In genomic region chr17:4808378-4808767, GRCh38 we compare ENCODE assay signal across 10 cellular contexts. TPM values are rescaled to one million over a fixed set of nuclear protein-coding genes. Genes with fewer than 3 reads are reported as not detected.
DNase-seq lines count a peak whose midpoint lies in the region; ATAC-seq, FAIRE-seq and TF ChIP-seq lines count a peak whose summit lies in the region.
"Had no signal": no experiment of that assay in that cellular context is flagged by ENCODE, and none has a peak within 500 bp of the region (broad histone marks: within the 10 kb centered on the region; RNA-seq: fewer than 3 reads in every experiment).

No MANE protein-coding gene starts in this region.

- intact Hi-C loops in dorsolateral prefrontal cortex (cut with DNase I), result no loop called here
- intact Hi-C loops in natural killer cell (cut with micrococcal nuclease), result no loop called here

- no peak for TF ChIP-seq POLR2A in H54 (IDR thresholded peaks at IDR 0.05; ENCODE audit: low read depth, low read length)

- H3K4me3 ChIP-seq in dorsolateral prefrontal cortex, result peak overlapping the region in 42 of 59 donors; percentile 55 to 90 (median 80)

- no peaks in the 10 kb centered on the region for H3K9me3 Mint-ChIP-seq in natural killer cell

- DNase-seq in AG20443 (ENCODE audit: low spot score), result peak; percentile 39
- peak; percentile 37 for DNase-seq in NCI-H1694 treated with DMSO at 0.1 percent for 48 hours (lab: John Stamatoyannopoulos, UW)
- peak in 8 of 10 donors; percentile 35 to 72 (median 60) for DNase-seq in dorsolateral prefrontal cortex
- DNase-seq in natural killer cell, result no peak
- no peak for DNase-seq in islet precursor cell
- DNase-seq in H54 (ENCODE audit: insufficient read length, low spot score), result no peak
- DNase-seq: NCI-H345 had no signal

- H3K27me3 ChIP-seq in dorsolateral prefrontal cortex, result no peaks in the 10 kb centered on the region

- H3K36me3 Mint-ChIP-seq in natural killer cell, result no peaks in the 10 kb centered on the region

- ATAC-seq in natural killer cell (no peak), HG02885 (IDR thresholded peaks at IDR 0.05; ENCODE audit: poor library complexity, unreplicated experiment) (no peak), HG03521 (IDR thresholded peaks at IDR 0.05; ENCODE audit: unreplicated experiment) (no peak)

- H3K4me1 Mint-ChIP-seq in natural killer cell, result peaks cover 5 to 6% of the 10 kb centered on the region in 2 donors

- H3K4me3 Mint-ChIP-seq in natural killer cell, result peak overlapping the region; percentile 85

- TF ChIP-seq CTCF in dorsolateral prefrontal cortex (IDR thresholded peaks at IDR 0.05 in 54 of 56, conservative IDR thresholded peaks at IDR 0.05 in 2 of 56; ENCODE audit: low read depth in 1 of 56, partially characterized antibody in 56 of 56) (peak in 3 of 56 donors; percentile 12 to 19 (median 15)), natural killer cell (IDR thresholded peaks at IDR 0.05) (no peak)

- H3K27me3 Mint-ChIP-seq in natural killer cell (ENCODE audit: low read depth in 2 of 2), result no peaks in the 10 kb centered on the region

- peak overlapping the region in 1 of 2 donors; percentile 3 for H3K27ac Mint-ChIP-seq in natural killer cell

- peak overlapping the region in 45 of 59 donors; percentile 3 to 89 (median 78) for H3K27ac ChIP-seq in dorsolateral prefrontal cortex

- no peak for FAIRE-seq in H54 (lab: Jason Lieb, UNC)

RNA-seq across cellular contexts. Expression of gene PLD2, which starts 1.4 kb away (rescaled TPM):
- total RNA-seq in dorsolateral prefrontal cortex, result 10 to 100 TPM; 15.8 to 64.8 (median 35.8) TPM
- 10 to 100 TPM; 20.8 to 22.7 (median 21.3) TPM for total RNA-seq in natural killer cell

RNA-seq across cellular contexts. Expression of gene PSMB6, which starts 12.4 kb away (rescaled TPM):
- total RNA-seq in dorsolateral prefrontal cortex, result 100 to 1,000 TPM in 19 of 120 experiments, 10 to 100 TPM in 101; 56.6 to 114 (median 88.3) TPM
- 10 to 100 TPM; 69.4 to 79.3 (median 70.0) TPM for total RNA-seq in natural killer cell

RNA-seq across cellular contexts. Expression of gene GLTPD2, which starts 19.6 kb away (rescaled TPM):
- total RNA-seq in dorsolateral prefrontal cortex (1 to 10 TPM in 1 of 120 experiments, under 1 TPM in 28, not detected in 91; 0.47 to 1.2 (median 0.57) TPM), natural killer cell (not detected)
- total RNA-seq: activated CD8-positive, alpha-beta memory T cell treated with anti-CD3 and anti-CD28 coated beads for 36 hours had no signal

RNA-seq across cellular contexts. Expression of gene VMO1, which starts 22.2 kb away (rescaled TPM):
- total RNA-seq in dorsolateral prefrontal cortex (1 to 10 TPM in 114 of 120 experiments, under 1 TPM in 4, not detected in 2; 0.64 to 8.1 (median 2.7) TPM), natural killer cell (1 to 10 TPM; 1.2 to 4.8 (median 1.3) TPM)

Comparison
In these comparisons a context has a peak if more than half of its experiments do, and no peak if none do; other contexts are left out.
1. DNase-seq: peak in AG20443 (single experiment), NCI-H1694 treated with DMSO at 0.1 percent for 48 hours (single experiment) and dorsolateral prefrontal cortex (8 of 10); none in natural killer cell (single experiment), islet precursor cell (single experiment) and H54 (single experiment).